ENCODE assay signal across 9 cellular contexts in genomic region chr3:128075516-128076464, GRCh38. TPM values are rescaled to one million over a fixed set of nuclear protein-coding genes. Genes with fewer than 3 reads are reported as not detected.
DNase-seq lines count a peak whose midpoint lies in the region; ATAC-seq and TF ChIP-seq lines count a peak whose summit lies in the region.
"Had no signal": no experiment of that assay in that cellular context is flagged by ENCODE, and none has a peak within 500 bp of the region (broad histone marks: within the 10 kb centered on the region; RNA-seq: fewer than 3 reads in every experiment).

No MANE protein-coding gene starts in this region.

- DNase-seq in CMK (ENCODE audit: low read depth): peak; percentile 72
- DNase-seq in NCI-H1417 (lab: John Stamatoyannopoulos, UW): peak; percentile 92 to 97 (median 96)
- DNase-seq in activated CD4-positive, alpha-beta T cell treated with anti-CD3 and anti-CD28 coated beads, Interleukin-2, amount 50 U/mL, for 48 hours: peak; percentile 83 to 84
- peak; percentile 92 for DNase-seq in dermis blood vessel endothelial cell
- peak; percentile 80 for DNase-seq in stimulated activated CD4-positive, alpha-beta T cell treated with anti-CD3 and anti-CD28 coated beads, Interleukin-2, amount 100 ng/mL, for 4 hours (ENCODE audit: low read depth)
- DNase-seq in cortex of kidney (lab: John Stamatoyannopoulos, UW): no peak

- H3K9ac ChIP-seq in liver (ENCODE audit: low read depth in 1 of 2, low read length in 2 of 2): peak overlapping the region in 1 of 2 donors; percentile 22

- peak; percentile 95 for TF ChIP-seq CTCF in liver (IDR thresholded peaks at IDR 0.05; ENCODE audit: low read depth, low read length, missing input control)

- H3K27ac ChIP-seq in liver (ENCODE audit: low read depth in 1 of 2, low read length in 2 of 2): peak overlapping the region; percentile 56 to 70
- H3K27ac ChIP-seq: SJSA1 had no signal

- peaks cover under 1 to 10% (median 5%) of the 10 kb centered on the region in 4 donors for H3K36me3 ChIP-seq in liver (ENCODE audit: control insufficient read depth in 4 of 4, insufficient read depth in 3 of 4, low read depth in 1 of 4, low read length in 3 of 4)

- no peaks in the 10 kb centered on the region for H3K27me3 ChIP-seq in liver (ENCODE audit: control insufficient read depth in 4 of 4, insufficient read depth in 4 of 4, low read length in 3 of 4)
- H3K27me3 ChIP-seq: SJSA1 had no signal

- TF ChIP-seq RAD21 in liver (IDR thresholded peaks at IDR 0.05): peak; percentile 81 to 87

- ATAC-seq in GM21723 (IDR thresholded peaks at IDR 0.05; ENCODE audit: unreplicated experiment): peak; percentile 66

- WGBS in liver: 6% methylated on average over 78 of the region's 78 CpGs

- H3K9me3 ChIP-seq in liver (ENCODE audit: control insufficient read depth in 4 of 4, low read length in 3 of 4): no peaks in the 10 kb centered on the region
- H3K9me3 ChIP-seq: SJSA1 had no signal

- peak overlapping the region; percentile 4 to 40 (median 40) for H3K4me3 ChIP-seq in liver (ENCODE audit: low read depth in 1 of 3, low read length in 3 of 3)
- H3K4me3 ChIP-seq: SJSA1 had no signal

- H3K4me1 ChIP-seq in liver (ENCODE audit: control insufficient read depth in 4 of 4, insufficient read depth in 4 of 4, low read length in 3 of 4): peaks cover 13 to 81% (median 64%) of the 10 kb centered on the region in 4 donors

TF ChIP-seq in liver, 16 proteins besides CTCF, POLR2A, EP300 and RAD21:
- TF ChIP-seq SP1 (IDR thresholded peaks at IDR 0.05): peak; percentile 26
- no peak for TF ChIP-seq NR2F2 (IDR thresholded peaks at IDR 0.05)
- peak in 1 of 2 donors; percentile 5 for TF ChIP-seq RXRA (IDR thresholded peaks at IDR 0.05)

RNA-seq across cellular contexts. Expression of gene SEC61A1, which starts 23.6 kb away (rescaled TPM):
- total RNA-seq in dermis blood vessel endothelial cell (232 and 339 TPM in 2 replicates), liver (100 to 1,000 TPM in 1 of 2 donors, 10 to 100 TPM in 1; 80.4 to 295 TPM)
- 100 to 1,000 TPM in 1 of 2 donors, 10 to 100 TPM in 1; 90.8 to 203 TPM for polyA plus RNA-seq in liver

RNA-seq across cellular contexts. Expression of gene RUVBL1, which starts 47.8 kb away (rescaled TPM):
- total RNA-seq in dermis blood vessel endothelial cell (58.2 and 90.0 TPM in 2 replicates), liver (10 to 100 TPM; 13.9 to 23.1 TPM)
- 10 to 100 TPM; 13.3 to 13.9 TPM for polyA plus RNA-seq in liver
